In genomic region chr17:82056729-82057621, GRCh38 we compare ENCODE assay signal across 1 cellular context.
TF ChIP-seq lines count a peak whose summit lies in the region.

No MANE protein-coding gene starts in this region.

TF ChIP-seq in HepG2, 621 proteins besides CTCF, POLR2A, EP300 and RAD21 (continued from another document and continues in another):
- TF ChIP-seq ZBTB40 (IDR thresholded peaks at IDR 0.05) (no peak), ZBTB40 (CRISPR knock-in tag; IDR thresholded peaks at IDR 0.05) (peak; percentile 57; the same call in 1 of the 2 replicates), ZNF232 (CRISPR knock-in tag; IDR thresholded peaks at IDR 0.05; ENCODE audit: borderline replicate concordance) (peak; percentile 66; the same call in 1 of the 2 replicates), ZNF543 (CRISPR knock-in tag; IDR thresholded peaks at IDR 0.05) (peak; percentile 91), SP4 (CRISPR knock-in tag; IDR thresholded peaks at IDR 0.05) (peak; percentile 68), REPIN1 (CRISPR knock-in tag; IDR thresholded peaks at IDR 0.05; ENCODE audit: borderline replicate concordance, low read depth) (peak; percentile 69; the same call in 1 of the 2 replicates), ZNF790 (CRISPR knock-in tag; IDR thresholded peaks at IDR 0.05; ENCODE audit: borderline replicate concordance) (0 out of 2 replicates have a peak, but pooled peaks have one; percentile 41), TAF1 (CRISPR knock-in tag; IDR thresholded peaks at IDR 0.05) (peak; percentile 45; the same call in 1 of the 2 replicates), POLR2G (IDR thresholded peaks at IDR 0.05; ENCODE audit: low read depth, low read length) (peak; percentile 52; the same call in 1 of the 2 replicates), ZNF841 (CRISPR knock-in tag; IDR thresholded peaks at IDR 0.05; ENCODE audit: borderline replicate concordance) (0 out of 2 replicates have a peak, but pooled peaks have one; percentile 29), KDM3A (CRISPR knock-in tag; IDR thresholded peaks at IDR 0.05; ENCODE audit: low read depth) (no peak; the same call in 1 of the 2 replicates), AHDC1 (CRISPR knock-in tag; IDR thresholded peaks at IDR 0.05; ENCODE audit: borderline replicate concordance) (peak; percentile 79; the same call in 1 of the 2 replicates), ZBTB39 (CRISPR knock-in tag; IDR thresholded peaks at IDR 0.05) (0 out of 2 replicates have a peak, but pooled peaks have one; percentile 33), HMGA1 (CRISPR knock-in tag; conservative IDR thresholded peaks at IDR 0.05) (no peak), HOXA7 (CRISPR knock-in tag; IDR thresholded peaks at IDR 0.05) (0 out of 2 replicates have a peak, but pooled peaks have one; percentile 26), ZNF574 (CRISPR knock-in tag; IDR thresholded peaks at IDR 0.05) (peak; percentile 61; the same call in 1 of the 2 replicates), EED (CRISPR knock-in tag; IDR thresholded peaks at IDR 0.05) (peak; percentile 72; the same call in 1 of the 2 replicates), ZBTB7A (CRISPR knock-in tag; IDR thresholded peaks at IDR 0.05) (peak; percentile 86; the same call in 1 of the 2 replicates), BRD4 (CRISPR knock-in tag; IDR thresholded peaks at IDR 0.05) (no peak), ZNF280D (CRISPR knock-in tag; IDR thresholded peaks at IDR 0.05) (peak; percentile 19; the same call in 1 of the 2 replicates), FOXO1 (CRISPR knock-in tag; IDR thresholded peaks at IDR 0.05) (peak; percentile 48; the same call in 1 of the 2 replicates), SRSF1 (optimal IDR thresholded peaks at IDR 0.05; ENCODE audit: low read depth, low read length) (peak; percentile 72), MYC (CRISPR knock-in tag; IDR thresholded peaks at IDR 0.05; ENCODE audit: borderline replicate concordance) (peak; percentile 74; the same call in 1 of the 2 replicates), ZNF598 (CRISPR knock-in tag; IDR thresholded peaks at IDR 0.05; ENCODE audit: borderline replicate concordance) (0 out of 2 replicates have a peak, but pooled peaks have one; percentile 83), NFE2L2 (IDR thresholded peaks at IDR 0.05; ENCODE audit: low read length) (no peak), SIN3B (IDR thresholded peaks at IDR 0.05; ENCODE audit: low read length) (no peak), ZNF75D (CRISPR knock-in tag; IDR thresholded peaks at IDR 0.05; ENCODE audit: borderline replicate concordance) (no peak), ZBTB44 (CRISPR knock-in tag; IDR thresholded peaks at IDR 0.05) (no peak), PHF21A (CRISPR knock-in tag; IDR thresholded peaks at IDR 0.05) (peak; percentile 97), FOXC1 (CRISPR knock-in tag; IDR thresholded peaks at IDR 0.05; ENCODE audit: borderline replicate concordance) (peak; percentile 24; the same call in 1 of the 2 replicates)
